In genomic region chr15:41331833-41332787, GRCh38 we compare ENCODE assay signal across 8 cellular contexts. TPM values are rescaled to one million over a fixed set of nuclear protein-coding genes. Genes with fewer than 3 reads are reported as not detected.
A peak's percentile ranks its signal among the peaks of the same experiment; 100 is the strongest.
DNase-seq lines count a peak whose midpoint lies in the region; ATAC-seq and TF ChIP-seq lines count a peak whose summit lies in the region.

TSS of gene OIP5 (minus strand) at chr15:41332591. CDS start at chr15:41332561, 30 bp downstream.

- TF ChIP-seq CTCF in OCI-LY1 (IDR thresholded peaks at IDR 0.05; ENCODE audit: low read length) (peak; percentile 43; the same call in 1 of the 2 replicates), epithelial cell of esophagus (IDR thresholded peaks at IDR 0.05; ENCODE audit: insufficient read depth, low read depth, low read length, missing control alignments) (peak; percentile 80)

- H3K4me3 ChIP-seq in OCI-LY1 (ENCODE audit: low read depth, low read length, poor library complexity, severe bottlenecking) (peak within 1 kb of the TSS; percentile 85), epithelial cell of esophagus (ENCODE audit: low read length) (peak within 1 kb of the TSS; percentile 94)

- no peaks in the 10 kb centered on the region for H4K20me1 ChIP-seq in OCI-LY1 (ENCODE audit: insufficient read depth, low read length)

- H3K9me3 ChIP-seq in OCI-LY1 (ENCODE audit: low read length): no peaks in the 10 kb centered on the region

- peak within 1 kb of the TSS; percentile 91 for H3K27ac ChIP-seq in OCI-LY1 (ENCODE audit: low read depth, low read length, poor library complexity, severe bottlenecking)

- H2AFZ ChIP-seq in OCI-LY1 (ENCODE audit: low read length): no peak within 1 kb of the TSS

- H3K9me2 ChIP-seq in OCI-LY1 (ENCODE audit: low read depth, low read length): no peaks in the 10 kb centered on the region

- H3K9ac ChIP-seq in OCI-LY1 (ENCODE audit: low read length): peak within 1 kb of the TSS; percentile 94

- H3K36me3 ChIP-seq in OCI-LY1 (ENCODE audit: insufficient read depth, low read length): peaks cover 42% of the 10 kb centered on the region

- H3F3A ChIP-seq in OCI-LY1 (ENCODE audit: insufficient read depth, low read length): no peaks in the 10 kb centered on the region

- peaks cover 55% of the 10 kb centered on the region for H3K79me2 ChIP-seq in OCI-LY1 (ENCODE audit: insufficient read depth, low read length)

- H3K4me2 ChIP-seq in OCI-LY1 (ENCODE audit: low read length): peak within 1 kb of the TSS; percentile 84

- peak; percentile 80 for ATAC-seq in GM21515 (IDR thresholded peaks at IDR 0.05; ENCODE audit: unreplicated experiment)

- no peaks in the 10 kb centered on the region for H3K27me3 ChIP-seq in OCI-LY1 (ENCODE audit: insufficient read depth, low read length)

- peak; percentile 97 for DNase-seq in DMS 273 treated with DMSO at 0.1 percent for 48 hours (lab: John Stamatoyannopoulos, UW)
- peak; percentile 94 for DNase-seq in HuH-7 (ENCODE audit: low spot score)
- peak; percentile 96 for DNase-seq in activated CD8-positive, alpha-beta memory T cell treated with anti-CD3 and anti-CD28 coated beads, Interleukin-2, amount 50 U/mL, for 48 hours
- DNase-seq in epithelial cell of esophagus (ENCODE audit: low read depth): peak; percentile 100
- peak; percentile 99 for DNase-seq in mucosa of gallbladder (ENCODE audit: low spot score)
- DNase-seq in stimulated activated CD8-positive, alpha-beta memory T cell treated with anti-CD3 and anti-CD28 coated beads, Interleukin-4, amount 100 ng/mL, for 4 hours (ENCODE audit: low read depth in 2 of 2, low spot score in 1 of 2): peak; percentile 95 to 97

- peaks cover 32% of the 10 kb centered on the region for H3K4me1 ChIP-seq in OCI-LY1 (ENCODE audit: insufficient read depth, low read length, severe bottlenecking)

RNA-seq across cellular contexts. Expression of gene OIP5, which starts in this region (rescaled TPM):
- total RNA-seq in mucosa of gallbladder: 1.8 TPM

Comparison
In these comparisons a context has a peak if more than half of its experiments do, and no peak if none do; other contexts are left out.
1. Peak in every context shown above with its lines: DNase-seq, ATAC-seq, H3K4me3 ChIP-seq and H3K27ac ChIP-seq.